In the genomic region with DNA sequence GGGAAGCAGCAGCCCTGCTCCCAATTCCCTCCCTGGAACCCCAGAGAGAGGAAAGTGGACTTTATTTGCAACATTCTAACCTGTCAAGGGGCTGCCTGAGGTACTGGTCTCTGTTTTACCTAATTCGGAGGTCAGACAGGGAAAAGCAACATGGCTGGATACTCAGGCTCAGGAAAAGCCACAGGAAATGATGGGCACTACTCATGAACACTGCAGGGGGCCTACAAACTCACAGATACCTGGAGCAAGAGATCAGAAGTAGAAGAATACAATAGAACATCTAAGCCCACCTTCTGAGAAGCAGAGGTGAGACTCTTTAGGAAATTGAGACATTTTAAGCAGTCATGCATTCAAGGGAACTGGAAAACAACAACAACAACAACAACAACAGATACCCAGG, we compare ENCODE assay signal across 19 cellular contexts.
"Had no signal": no experiment of that assay in that cellular context is flagged by ENCODE, and none has a peak within 500 bp of the region (broad histone marks: within the 10 kb centered on the region; RNA-seq: fewer than 3 reads in every experiment).

No MANE protein-coding gene starts in this region.

- H3K9me3 ChIP-seq: colonic mucosa, gastroesophageal sphincter, left lung, lower lobe of right lung, mucosa of descending colon had no signal

- H3K36me3 Mint-ChIP-seq: mesothelial cell of epicardium had no signal

- H3K4me3 ChIP-seq: colonic mucosa, esophagus muscularis mucosa, gastroesophageal sphincter, heart left ventricle, hepatocyte, left lung, lower lobe of right lung, mucosa of descending colon had no signal

- ATAC-seq: effector memory CD8-positive, alpha-beta T cell; foreskin keratinocyte; gastroesophageal sphincter; heart left ventricle; left cardiac atrium; left lung; left ventricle myocardium superior; lower lobe of right lung; mucosa of descending colon had no signal

- H3K4me1 Mint-ChIP-seq: memory B cell, mesothelial cell of epicardium, naive B cell had no signal

- H3K36me3 ChIP-seq: colonic mucosa, esophagus muscularis mucosa, gastroesophageal sphincter, heart left ventricle, left lung, lower lobe of right lung had no signal

- H3K27ac Mint-ChIP-seq: dendritic cell treated with granulocyte-macrophage colony-stimulating factor and Interleukin-4, amounts not matched to agents 40 ng/mL and 50 ng/mL, for 4 days; effector memory CD8-positive, alpha-beta T cell; memory B cell; mesothelial cell of epicardium; naive B cell had no signal

- H3K4me2 ChIP-seq: hepatocyte had no signal

- DNase-seq: colonic mucosa; cortex of kidney; effector CD8-positive, alpha-beta T cell; effector memory CD8-positive, alpha-beta T cell; foreskin keratinocyte; heart left ventricle; hypothalamus; left cardiac atrium; left lung; left ventricle myocardium superior; lower lobe of right lung; mucosa of descending colon; naive B cell had no signal

- H3K79me2 ChIP-seq: hepatocyte had no signal

- H3K9me3 Mint-ChIP-seq: dendritic cell treated with granulocyte-macrophage colony-stimulating factor and Interleukin-4, amounts not matched to agents 40 ng/mL and 50 ng/mL, for 4 days had no signal

- H3K27ac ChIP-seq: colonic mucosa, esophagus muscularis mucosa, foreskin keratinocyte, gastroesophageal sphincter, heart left ventricle, hepatocyte, left lung, lower lobe of right lung had no signal

- H3K4me3 Mint-ChIP-seq: dendritic cell treated with granulocyte-macrophage colony-stimulating factor and Interleukin-4, amounts not matched to agents 40 ng/mL and 50 ng/mL, for 4 days; effector memory CD8-positive, alpha-beta T cell; memory B cell; mesothelial cell of epicardium; naive B cell had no signal

- H3K4me1 ChIP-seq: colonic mucosa, esophagus muscularis mucosa, foreskin keratinocyte, gastroesophageal sphincter, heart left ventricle, left lung, lower lobe of right lung had no signal

- H3K27me3 ChIP-seq: colonic mucosa, esophagus muscularis mucosa, foreskin keratinocyte, gastroesophageal sphincter, heart left ventricle, hepatocyte, left lung had no signal
